18 cellular contexts compared by ENCODE assay signal in the genomic region with DNA sequence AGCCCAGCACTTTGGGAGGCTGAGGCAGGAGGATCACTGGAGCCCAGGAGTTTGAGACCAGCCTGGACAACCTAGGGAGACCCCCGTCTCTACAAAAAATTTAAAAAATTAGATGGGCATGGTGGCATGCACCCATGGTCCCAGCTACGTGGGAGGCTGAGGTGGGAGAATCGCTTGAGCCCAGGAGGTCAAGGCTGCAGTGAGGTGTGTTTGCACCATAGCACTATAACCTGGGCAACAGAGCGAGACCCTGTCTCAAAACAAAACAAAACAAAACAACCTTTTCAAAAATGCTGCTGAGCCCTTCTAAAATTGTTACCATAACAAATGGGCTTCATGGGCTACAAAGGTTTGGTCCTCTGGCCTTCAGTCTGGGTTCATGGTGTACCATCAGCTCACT. TPM values are rescaled to one million over a fixed set of nuclear protein-coding genes. Genes with fewer than 3 reads are reported as not detected.
A peak's percentile ranks its signal among the peaks of the same experiment; 100 is the strongest.
DNase-seq lines count a peak whose midpoint lies in the region; ATAC-seq, FAIRE-seq and TF ChIP-seq lines count a peak whose summit lies in the region.
"Had no signal": no experiment of that assay in that cellular context is flagged by ENCODE, and none has a peak within 500 bp of the region (broad histone marks: within the 10 kb centered on the region; RNA-seq: fewer than 3 reads in every experiment).

No MANE protein-coding gene starts in this region.

- no peak overlapping the region for H2BK5ac ChIP-seq in IMR-90 (ENCODE audit: low read depth, low read length, poor library complexity, severe bottlenecking)
- no peak overlapping the region for H2BK5ac ChIP-seq in H1 (ENCODE audit: low read depth, low read length)

- in situ Hi-C loops in IMR-90 (cut with MboI; ENCODE audit: low sequenced_read_pairs), result no loop called here

- no peaks in the 10 kb centered on the region for H3K23me2 ChIP-seq in H1 (ENCODE audit: low read depth, low read length)

- no peak for TF ChIP-seq EP300 in H1 (IDR thresholded peaks at IDR 0.05; ENCODE audit: borderline replicate concordance in 1 of 2, low read depth in 2 of 2, low read length in 2 of 2)

- no peak overlapping the region for H4K8ac ChIP-seq in IMR-90 (ENCODE audit: low read depth in 2 of 2, low read length in 2 of 2)
- no peak overlapping the region for H4K8ac ChIP-seq in H1 (ENCODE audit: extremely low read depth, insufficient read depth, low read length)

- H2BK15ac ChIP-seq in IMR-90 (ENCODE audit: low read depth, low read length) (no peak overlapping the region), H1 (ENCODE audit: low read length) (no peak overlapping the region)

- no peak overlapping the region for H4K5ac ChIP-seq in IMR-90 (ENCODE audit: low read depth, low read length)
- H4K5ac ChIP-seq in H1 (ENCODE audit: insufficient read length, low read depth, low read length), result no peak overlapping the region

- no peak overlapping the region for H3K23ac ChIP-seq in IMR-90 (ENCODE audit: low read depth, low read length)
- no peak overlapping the region for H3K23ac ChIP-seq in H1 (ENCODE audit: insufficient read length)

- H3K36me3 Mint-ChIP-seq in GM23338 (ENCODE audit: low read depth), result no peaks in the 10 kb centered on the region
- no peaks in the 10 kb centered on the region for H3K36me3 Mint-ChIP-seq in neural progenitor cell

- H2BK120ac ChIP-seq in IMR-90 (ENCODE audit: low read depth, low read length) (no peak overlapping the region), H1 (replicated peaks; ENCODE audit: low read depth, low read length) (no peak overlapping the region)

- TF ChIP-seq CTCF in GM23338 (conservative IDR thresholded peaks at IDR 0.05; ENCODE audit: low read depth in 2 of 2) (no peak), IMR-90 (conservative IDR thresholded peaks at IDR 0.05; ENCODE audit: low read depth, low read length) (no peak), H1 (IDR thresholded peaks at IDR 0.05; ENCODE audit: control extremely low read depth in 1 of 3, insufficient read depth in 1 of 3, low read depth in 1 of 3, low read length in 3 of 3) (no peak), neural progenitor cell (IDR thresholded peaks at IDR 0.05) (no peak)

- H3K4me3 ChIP-seq in GM23338, result no peak overlapping the region
- H3K4me3 ChIP-seq in IMR-90 (ENCODE audit: insufficient read depth, low read depth, low read length), result no peak overlapping the region
- H3K4me3 ChIP-seq in H1 (ENCODE audit: extremely low read depth in 1 of 4, insufficient read depth in 2 of 4, low read depth in 3 of 4, low read length in 4 of 4), result no peak overlapping the region
- no peak overlapping the region for H3K4me3 ChIP-seq in neural progenitor cell
- H3K4me3 ChIP-seq: SJSA1 had no signal

- H3K4me1 ChIP-seq in GM23338 (ENCODE audit: insufficient read depth), result peaks cover 5% of the 10 kb centered on the region
- peaks cover 7% of the 10 kb centered on the region; the same call in 1 of the 2 replicates for H3K4me1 ChIP-seq in IMR-90 (ENCODE audit: control insufficient read depth, insufficient read depth, low read length)
- H3K4me1 ChIP-seq in H1 (replicated peaks in 1 of 4; ENCODE audit: control insufficient read depth in 3 of 4, insufficient read depth in 4 of 4, low read length in 3 of 4), result peaks cover 0 to 5% (median 2%) of the 10 kb centered on the region in 4 experiments; a peak in 4 of 7 replicates
- H3K4me1 ChIP-seq in neural progenitor cell, result peaks cover 3% of the 10 kb centered on the region

- H3K14ac ChIP-seq in IMR-90 (replicated peaks; ENCODE audit: low read depth, low read length) (no peak overlapping the region), H1 (ENCODE audit: insufficient read length) (no peak overlapping the region)

- no peak overlapping the region for H3K9ac ChIP-seq in IMR-90 (ENCODE audit: low read depth, low read length)
- no peak overlapping the region for H3K9ac ChIP-seq in H1 (replicated peaks in 1 of 4; ENCODE audit: extremely low read depth in 1 of 4, low read depth in 3 of 4, low read length in 3 of 4)
- no peak overlapping the region for H3K9ac ChIP-seq in neural progenitor cell

- H3K4me1 Mint-ChIP-seq in GM23338 (peaks cover 6% of the 10 kb centered on the region), neural progenitor cell (peaks cover 14% of the 10 kb centered on the region)
- H3K4me1 Mint-ChIP-seq: IgD-negative memory B cell had no signal

- no peaks in the 10 kb centered on the region for H3K36me3 ChIP-seq in GM23338 (ENCODE audit: insufficient read depth)
- no peaks in the 10 kb centered on the region for H3K36me3 ChIP-seq in IMR-90 (ENCODE audit: control insufficient read depth, insufficient read depth, low read length)
- H3K36me3 ChIP-seq in H1 (ENCODE audit: control insufficient read depth in 2 of 4, insufficient read depth in 4 of 4, low read length in 3 of 4), result no peaks in the 10 kb centered on the region
- no peaks in the 10 kb centered on the region for H3K36me3 ChIP-seq in neural progenitor cell
- H3K36me3 ChIP-seq: SJSA1 had no signal

- ATAC-seq in GM23338 (no peak), IMR-90 (ENCODE audit: low read depth) (no peak), GM21737 (IDR thresholded peaks at IDR 0.05; ENCODE audit: unreplicated experiment) (no peak), GM21447 (IDR thresholded peaks at IDR 0.05; ENCODE audit: unreplicated experiment) (no peak)

- H3K79me2 ChIP-seq in GM23338 (replicated peaks; ENCODE audit: insufficient read depth) (no peaks in the 10 kb centered on the region), H1 (ENCODE audit: control insufficient read depth in 1 of 2, insufficient read depth in 2 of 2, low read length in 2 of 2) (no peaks in the 10 kb centered on the region), neural progenitor cell (ENCODE audit: low read depth) (no peaks in the 10 kb centered on the region)

- WGBS in IMR-90 (ENCODE audit: extremely low coverage in 2 of 2, insufficient read length in 1 of 2), 2 experiments, result no CpG with 5 or more reads among the region's 4 CpGs
- WGBS in H1 (ENCODE audit: extremely low coverage in 1 of 2, insufficient coverage in 1 of 2, insufficient read length in 1 of 2, insufficient replicate concordance in 2 of 2, low coverage in 1 of 2, low lambda C conversion rate in 2 of 2, missing lambda C conversion rate in 1 of 2), 2 experiments, result 96% methylated on average over 4 of the region's 4 CpGs; no CpG with 5 or more reads in 1 of the 2 experiments

- POLR2A ChIA-PET in IMR-90 (lab: Charles Lee; ENCODE audit: unreplicated experiment) (interaction anchor here (0.6 kb wide), 1 partner anchor 18 kb away, joined by 15 read pairs; no protein-coding TSS in a partner anchor), H1 (lab: Charles Lee; ENCODE audit: partially characterized antibody) (interaction anchor here (0.6 to 2.0 kb wide), 6 partner anchors 9 to 57 kb away, joined by 3 to 11 read pairs (median 4); a partner anchor contains a TSS)

- no TSS peak for BruUV-seq in IMR-90 (replicated peaks; lab: Mats Ljungman, UMichigan)

- H3K27me3 Mint-ChIP-seq in GM23338 (ENCODE audit: insufficient read depth, low read depth, poor library complexity) (peaks cover 18% of the 10 kb centered on the region), neural progenitor cell (ENCODE audit: insufficient read depth, low read depth) (peaks cover 9% of the 10 kb centered on the region)

- H2BK12ac ChIP-seq in H1 (ENCODE audit: low read depth, low read length), result no peak overlapping the region

- H3K79me1 ChIP-seq in IMR-90 (ENCODE audit: low read depth in 1 of 2, low read length in 2 of 2), result no peaks in the 10 kb centered on the region
- H3K79me1 ChIP-seq in H1 (ENCODE audit: low read depth, low read length), result no peaks in the 10 kb centered on the region

- H3K4me3 Mint-ChIP-seq in GM23338 (no peak overlapping the region), neural progenitor cell (no peak overlapping the region)
- H3K4me3 Mint-ChIP-seq: HFFc6, IgD-negative memory B cell had no signal

- H3K4me2 ChIP-seq in GM23338, result no peak overlapping the region
- no peak overlapping the region for H3K4me2 ChIP-seq in IMR-90 (ENCODE audit: low read depth, low read length)
- peak overlapping the region; percentile 33 to 51; a peak in 2 of 4 replicates for H3K4me2 ChIP-seq in H1 (ENCODE audit: insufficient read depth in 1 of 2, low read depth in 2 of 2, low read length in 2 of 2)
- H3K4me2 ChIP-seq in neural progenitor cell, result peak overlapping the region; percentile 66

- H2AFZ ChIP-seq in GM23338, result no peak overlapping the region
- H2AFZ ChIP-seq in IMR-90 (replicated peaks; ENCODE audit: low read length, poor library complexity), result peak overlapping the region; percentile 47
- no peak overlapping the region for H2AFZ ChIP-seq in H1 (ENCODE audit: low read length)
- no peak overlapping the region for H2AFZ ChIP-seq in neural progenitor cell (replicated peaks)

- no peaks in the 10 kb centered on the region for H3K9me2 ChIP-seq in GM23338 (ENCODE audit: insufficient read depth)

- H2BK20ac ChIP-seq in IMR-90 (ENCODE audit: low read depth, low read length) (no peak overlapping the region), H1 (ENCODE audit: low read length) (no peak overlapping the region)

- H3K56ac ChIP-seq in IMR-90 (ENCODE audit: extremely low read depth, insufficient read depth, low read length) (no peak overlapping the region), H1 (replicated peaks; ENCODE audit: insufficient read length, low read depth, low read length) (no peak overlapping the region)

- intact Hi-C loops in IMR-90 (cut with micrococcal nuclease), result no loop called here

- H3K18ac ChIP-seq in IMR-90 (ENCODE audit: low read depth, low read length), result no peak overlapping the region
- H3K18ac ChIP-seq in H1 (ENCODE audit: extremely low read depth, low read length), result no peak overlapping the region

- dilution Hi-C loops in IMR-90 (cut with HindIII; ENCODE audit: low sequenced_read_pairs, unreplicated experiment), result no loop called here

- H3K27ac ChIP-seq in GM23338 (ENCODE audit: low read depth), result no peak overlapping the region
- H3K27ac ChIP-seq in IMR-90 (ENCODE audit: insufficient read depth, low read length), result no peak overlapping the region
- no peak overlapping the region for H3K27ac ChIP-seq in H1 (ENCODE audit: low read depth, low read length)
- H3K27ac ChIP-seq in neural progenitor cell, result peak overlapping the region; percentile 73
- H3K27ac ChIP-seq: C4-2B, SJSA1 had no signal

- CTCF ChIA-PET in IMR-90 (lab: Yijun Ruan, JAX), result interaction anchor here (1.7 kb wide), 1 partner anchor 26 kb away, joined by 4 read pairs; no protein-coding TSS in a partner anchor
- CTCF ChIA-PET in H1 (lab: Charles Lee; ENCODE audit: partially characterized antibody), result interaction anchor here (0.9 to 4.9 kb wide), 3 partner anchors 12 to 122 kb away, joined by 3 to 32 read pairs (median 6); no protein-coding TSS in a partner anchor

- peak overlapping the region; percentile 17; the same call in 1 of the 2 replicates for H3K27ac Mint-ChIP-seq in GM23338
- peak overlapping the region; percentile 65 for H3K27ac Mint-ChIP-seq in neural progenitor cell
- H3K27ac Mint-ChIP-seq: HFFc6, IgD-negative memory B cell had no signal

- H4K20me1 ChIP-seq in GM23338 (replicated peaks; ENCODE audit: insufficient read depth), result no peaks in the 10 kb centered on the region
- no peaks in the 10 kb centered on the region; the same call in 1 of the 2 replicates for H4K20me1 ChIP-seq in IMR-90 (ENCODE audit: insufficient read depth, low read length)
- H4K20me1 ChIP-seq in H1 (replicated peaks in 1 of 2; ENCODE audit: control insufficient read depth in 1 of 2, insufficient read depth in 2 of 2, low read length in 2 of 2), result no peaks in the 10 kb centered on the region
- H4K20me1 ChIP-seq in neural progenitor cell (ENCODE audit: low read depth), result no peaks in the 10 kb centered on the region

- DNase-seq in GM23338 (ENCODE audit: low spot score) (no peak), IMR-90 (no peak), H1 (ENCODE audit: low read depth in 1 of 2, low spot score in 2 of 2) (no peak), neural progenitor cell (ENCODE audit: low spot score) (no peak), NCI-H2081 treated with DMSO at 0.1 percent for 48 hours (lab: John Stamatoyannopoulos, UW) (no peak)
- DNase-seq: DND-41, GOT3, HFFc6, Kasumi-1, NCI-H1105, NCI-H1694, NCI-H446 had no signal

- H3F3A ChIP-seq in GM23338 (replicated peaks; ENCODE audit: low read depth) (no peaks in the 10 kb centered on the region), neural progenitor cell (ENCODE audit: low read depth) (peaks cover 16% of the 10 kb centered on the region)

- FAIRE-seq in H1 (lab: Jason Lieb, UNC), result no peak
- FAIRE-seq: G401.6 had no signal

- peaks cover 5% of the 10 kb centered on the region for H3K9me3 ChIP-seq in IMR-90 (ENCODE audit: control insufficient read depth, insufficient read depth, low read length)
- no peaks in the 10 kb centered on the region for H3K9me3 ChIP-seq in H1 (ENCODE audit: insufficient read depth in 2 of 2, low read depth in 1 of 2, low read length in 1 of 2)
- H3K9me3 ChIP-seq in neural progenitor cell (ENCODE audit: low read depth), result no peaks in the 10 kb centered on the region

- no peaks in the 10 kb centered on the region for H3K27me3 ChIP-seq in GM23338 (ENCODE audit: insufficient read depth)
- peaks cover 2% of the 10 kb centered on the region; the same call in 1 of the 2 replicates for H3K27me3 ChIP-seq in IMR-90 (ENCODE audit: control insufficient read depth, insufficient read depth, low read length)
- no peaks in the 10 kb centered on the region; a peak in 1 of 7 replicates for H3K27me3 ChIP-seq in H1 (replicated peaks in 1 of 4; ENCODE audit: control insufficient read depth in 3 of 4, extremely low read depth in 1 of 4, insufficient read depth in 3 of 4, low read length in 3 of 4)
- H3K27me3 ChIP-seq in neural progenitor cell, result no peaks in the 10 kb centered on the region
- H3K27me3 ChIP-seq: SJSA1 had no signal

- H3K9me3 Mint-ChIP-seq in GM23338, result no peaks in the 10 kb centered on the region
- H3K9me3 Mint-ChIP-seq in neural progenitor cell, result no peaks in the 10 kb centered on the region
- H3K9me3 Mint-ChIP-seq: HFFc6 had no signal

- no peak overlapping the region for H2AK9ac ChIP-seq in IMR-90 (replicated peaks; ENCODE audit: low read depth, low read length, poor library complexity)

- no peak for TF ChIP-seq RAD21 in IMR-90 (IDR thresholded peaks at IDR 0.05; ENCODE audit: low read length)
- no peak for TF ChIP-seq RAD21 in H1 (IDR thresholded peaks at IDR 0.05 in 1 of 2, conservative IDR thresholded peaks at IDR 0.05 in 1 of 2; ENCODE audit: low read depth in 2 of 2, low read length in 2 of 2)

- H3K4ac ChIP-seq in IMR-90 (ENCODE audit: low read depth, low read length) (no peak overlapping the region), H1 (replicated peaks; ENCODE audit: insufficient read length, low read depth, low read length) (no peak overlapping the region)

- no peak for TF ChIP-seq POLR2A in IMR-90 (IDR thresholded peaks at IDR 0.05; ENCODE audit: low read depth, low read length)
- TF ChIP-seq POLR2A in H1 (IDR thresholded peaks at IDR 0.05; ENCODE audit: control extremely low read depth in 1 of 2, low read depth in 2 of 2, low read length in 2 of 2), result no peak

- no peaks in the 10 kb centered on the region; the same call in 1 of the 2 replicates for H3K9me1 ChIP-seq in IMR-90 (ENCODE audit: insufficient read depth, low read length)

- H4K91ac ChIP-seq in IMR-90 (ENCODE audit: insufficient read depth, low read depth, low read length) (no peak overlapping the region), H1 (replicated peaks; ENCODE audit: insufficient read length, low read length) (no peak overlapping the region)

- H2AK5ac ChIP-seq in IMR-90 (ENCODE audit: low read depth, low read length), result no peak overlapping the region
- no peak overlapping the region for H2AK5ac ChIP-seq in H1 (ENCODE audit: low read depth, low read length)

RNA-seq across cellular contexts. Expression of a gene that starts 13.1 kb away (rescaled TPM):
- total RNA-seq in GM23338 (2014; rRNA removed; shearing (Covaris generic)), result 27.2 and 29.0 TPM in 2 replicates
- polyA plus RNA-seq in GM23338 (2016; fragmentation: Nextera tagmentation; extraction: Ambion mirVana) (17.2 and 18.6 TPM in 2 replicates), IMR-90 (2012; rRNA removed) (20.7 and 22.6 TPM in 2 replicates), H1 (2011; rRNA removed) (11.7 and 19.9 TPM in 2 replicates)
- total RNA-seq in IMR-90 (2012; rRNA removed) (10.8 and 11.9 TPM in 2 replicates), neural progenitor cell (ENCODE audit: low replicate concordance) (8.3 and 24.9 TPM in 2 replicates)
- 22.8 and 28.6 TPM in 2 replicates for polyA plus RNA-seq in IMR-90 (2012; cell fraction: cytosol; rRNA removed)
- 43.7 and 78.5 TPM in 2 replicates for polyA plus RNA-seq in IMR-90 (2012; cell fraction: nucleus; rRNA removed; ENCODE audit: low replicate concordance)
- 14.5 and 15.3 TPM in 2 replicates for total RNA-seq in H1 (2021; fragmentation: NEBNext Ultra II Directional; extraction: Animal tissue kit (Norgen Biotek cat#: 25700))
- 16.3 TPM for polyA plus RNA-seq in H1 (2011; cell fraction: cytosol; rRNA removed)
- 30.1 TPM for polyA plus RNA-seq in H1 (2011; cell fraction: nucleus; rRNA removed)
- 17.3 to 21.5 TPM (median 19.9 TPM) in 4 replicates for polyA plus RNA-seq in H1 (2012, experiment 1 of 2)
- polyA plus RNA-seq in H1 (2012, experiment 2 of 2), result 15.3 TPM
- 15.8 TPM for polyA plus RNA-seq in H1 (2013, experiment 1 of 2)
- polyA plus RNA-seq in H1 (2013, experiment 2 of 2), result 14.9 TPM
- polyA minus RNA-seq in H1 (2011; rRNA and poly(A)+ RNA removed), result 3.7 and 7.2 TPM in 2 replicates
- polyA minus RNA-seq in H1 (2011; cell fraction: cytosol; rRNA and poly(A)+ RNA removed), result 7.4 TPM
- 14.4 TPM for polyA minus RNA-seq in H1 (2011; cell fraction: nucleus; rRNA and poly(A)+ RNA removed)
- polyA plus RNA-seq: IgD-negative memory B cell had no signal

RNA-seq across cellular contexts. Expression of a gene that starts 43.7 kb away (rescaled TPM):
- total RNA-seq in GM23338 (2014; rRNA removed; shearing (Covaris generic)), result 3.8 and 6.2 TPM in 2 replicates
- polyA plus RNA-seq in GM23338 (2016; fragmentation: Nextera tagmentation; extraction: Ambion mirVana) (13.7 and 15.4 TPM in 2 replicates), IMR-90 (2012; rRNA removed) (0.50 and 0.57 TPM in 2 replicates), H1 (2011; rRNA removed) (10.9 and 16.8 TPM in 2 replicates)
- total RNA-seq in IMR-90 (2012; rRNA removed) (under 0.01 and 0.18 TPM in 2 replicates), neural progenitor cell (ENCODE audit: low replicate concordance) (3.1 and 7.9 TPM in 2 replicates)
- polyA plus RNA-seq in IMR-90 (2012; cell fraction: cytosol; rRNA removed), result 0.37 and 0.64 TPM in 2 replicates
- polyA plus RNA-seq in IMR-90 (2012; cell fraction: nucleus; rRNA removed; ENCODE audit: low replicate concordance), result 0.23 and 0.41 TPM in 2 replicates
- total RNA-seq in H1 (2021; fragmentation: NEBNext Ultra II Directional; extraction: Animal tissue kit (Norgen Biotek cat#: 25700)), result 18.8 and 25.5 TPM in 2 replicates
- 21.3 TPM for polyA plus RNA-seq in H1 (2011; cell fraction: cytosol; rRNA removed)
- polyA plus RNA-seq in H1 (2011; cell fraction: nucleus; rRNA removed), result 28.0 TPM
- 11.1 to 24.3 TPM (median 18.8 TPM) in 4 replicates for polyA plus RNA-seq in H1 (2012, experiment 1 of 2)
- polyA plus RNA-seq in H1 (2012, experiment 2 of 2), result 12.8 TPM
- 13.2 TPM for polyA plus RNA-seq in H1 (2013, experiment 1 of 2)
- 13.1 TPM for polyA plus RNA-seq in H1 (2013, experiment 2 of 2)
- polyA minus RNA-seq in H1 (2011; rRNA and poly(A)+ RNA removed), result 29.2 and 45.6 TPM in 2 replicates
- 21.2 TPM for polyA minus RNA-seq in H1 (2011; cell fraction: cytosol; rRNA and poly(A)+ RNA removed)
- polyA minus RNA-seq in H1 (2011; cell fraction: nucleus; rRNA and poly(A)+ RNA removed), result 36.3 TPM

RNA-seq across cellular contexts. Expression of a gene that starts 57.9 kb away (rescaled TPM):
- total RNA-seq in GM23338 (2014; rRNA removed; shearing (Covaris generic)), result 65.3 and 86.3 TPM in 2 replicates
- polyA plus RNA-seq in GM23338 (2016; fragmentation: Nextera tagmentation; extraction: Ambion mirVana), result 69.0 and 74.1 TPM in 2 replicates
- 26.4 and 26.7 TPM in 2 replicates for total RNA-seq in IMR-90 (2012; rRNA removed)
- polyA plus RNA-seq in IMR-90 (2012; rRNA removed), result 75.4 and 97.4 TPM in 2 replicates
- 45.7 and 79.8 TPM in 2 replicates for polyA plus RNA-seq in IMR-90 (2012; cell fraction: cytosol; rRNA removed)
- 20.4 and 41.5 TPM in 2 replicates for polyA plus RNA-seq in IMR-90 (2012; cell fraction: nucleus; rRNA removed; ENCODE audit: low replicate concordance)
- 79.0 and 87.6 TPM in 2 replicates for total RNA-seq in H1 (2021; fragmentation: NEBNext Ultra II Directional; extraction: Animal tissue kit (Norgen Biotek cat#: 25700))
- 175 and 190 TPM in 2 replicates for polyA plus RNA-seq in H1 (2011; rRNA removed)
- 101 TPM for polyA plus RNA-seq in H1 (2011; cell fraction: cytosol; rRNA removed)
- polyA plus RNA-seq in H1 (2011; cell fraction: nucleus; rRNA removed), result 91.2 TPM
- polyA plus RNA-seq in H1 (2012, experiment 1 of 2), result 52.6 to 78.0 TPM (median 73.3 TPM) in 4 replicates
- 115 TPM for polyA plus RNA-seq in H1 (2012, experiment 2 of 2)
- 73.9 TPM for polyA plus RNA-seq in H1 (2013, experiment 1 of 2)
- polyA plus RNA-seq in H1 (2013, experiment 2 of 2), result 75.5 TPM
- 23.0 and 28.4 TPM in 2 replicates for polyA minus RNA-seq in H1 (2011; rRNA and poly(A)+ RNA removed)
- polyA minus RNA-seq in H1 (2011; cell fraction: cytosol; rRNA and poly(A)+ RNA removed), result 34.9 TPM
- polyA minus RNA-seq in H1 (2011; cell fraction: nucleus; rRNA and poly(A)+ RNA removed), result 28.9 TPM
- 9.2 and 23.9 TPM in 2 replicates for total RNA-seq in neural progenitor cell (ENCODE audit: low replicate concordance)

RNA-seq across cellular contexts. Expression of a gene that starts 58.1 kb away (rescaled TPM):
- 67.0 and 75.7 TPM in 2 replicates for total RNA-seq in GM23338 (2014; rRNA removed; shearing (Covaris generic))
- 70.6 and 73.2 TPM in 2 replicates for polyA plus RNA-seq in GM23338 (2016; fragmentation: Nextera tagmentation; extraction: Ambion mirVana)
- 8.3 and 10.8 TPM in 2 replicates for total RNA-seq in IMR-90 (2012; rRNA removed)
- polyA plus RNA-seq in IMR-90 (2012; rRNA removed), result 33.4 and 40.3 TPM in 2 replicates
- 10.1 and 17.9 TPM in 2 replicates for polyA plus RNA-seq in IMR-90 (2012; cell fraction: cytosol; rRNA removed)
- 126 and 287 TPM in 2 replicates for polyA plus RNA-seq in IMR-90 (2012; cell fraction: nucleus; rRNA removed; ENCODE audit: low replicate concordance)
- 59.2 and 68.0 TPM in 2 replicates for total RNA-seq in H1 (2021; fragmentation: NEBNext Ultra II Directional; extraction: Animal tissue kit (Norgen Biotek cat#: 25700))
- polyA plus RNA-seq in H1 (2011; rRNA removed), result 102 and 139 TPM in 2 replicates
- 87.4 TPM for polyA plus RNA-seq in H1 (2011; cell fraction: cytosol; rRNA removed)
- 373 TPM for polyA plus RNA-seq in H1 (2011; cell fraction: nucleus; rRNA removed)
- polyA plus RNA-seq in H1 (2012, experiment 1 of 2), result 61.5 to 84.0 TPM (median 80.1 TPM) in 4 replicates
- 78.5 TPM for polyA plus RNA-seq in H1 (2012, experiment 2 of 2)
- 44.1 TPM for polyA plus RNA-seq in H1 (2013, experiment 1 of 2)
- 41.8 TPM for polyA plus RNA-seq in H1 (2013, experiment 2 of 2)
- 34.8 and 44.3 TPM in 2 replicates for polyA minus RNA-seq in H1 (2011; rRNA and poly(A)+ RNA removed)
- 51.3 TPM for polyA minus RNA-seq in H1 (2011; cell fraction: cytosol; rRNA and poly(A)+ RNA removed)
- 74.3 TPM for polyA minus RNA-seq in H1 (2011; cell fraction: nucleus; rRNA and poly(A)+ RNA removed)
- total RNA-seq in neural progenitor cell (ENCODE audit: low replicate concordance), result 45.8 and 63.6 TPM in 2 replicates

Comparison
In these comparisons a context has a peak if more than half of its experiments do, and no peak if none do; other contexts are left out.
1. H3K4me2 ChIP-seq: peak in H1 (2 of 2) and neural progenitor cell (single experiment); none in GM23338 (single experiment) and IMR-90 (single experiment).